Comparison of ENCODE assay signal across 29 cellular contexts in genomic region chr17:37884516-37884915, GRCh38. TPM values are rescaled to one million over a fixed set of nuclear protein-coding genes. Genes with fewer than 3 reads are reported as not detected.
DNase-seq lines count a peak whose midpoint lies in the region; ATAC-seq, FAIRE-seq and TF ChIP-seq lines count a peak whose summit lies in the region.
"Had no signal": no experiment of that assay in that cellular context is flagged by ENCODE, and none has a peak within 500 bp of the region (broad histone marks: within the 10 kb centered on the region; RNA-seq: fewer than 3 reads in every experiment).

No MANE protein-coding gene starts in this region.

- H3K36me3 Mint-ChIP-seq in T-helper 1 cell treated with Interleukin-12 subunit alpha and Interleukin-12 subunit beta and Interleukin-4 antibody, amounts not matched to agents 30 μg/mL and 1 μg/mL, for 36 hours (ENCODE audit: low read depth): no peaks in the 10 kb centered on the region

- H3K27ac ChIP-seq in K562 (ENCODE audit: extremely low read depth, low read depth, low read length): no peak overlapping the region
- H3K27ac ChIP-seq: hepatocyte, upper lobe of right lung had no signal

- H3K36me3 ChIP-seq in K562 (ENCODE audit: control insufficient read depth, insufficient read depth, low read length): no peaks in the 10 kb centered on the region
- H3K36me3 ChIP-seq: BE2C, upper lobe of right lung had no signal

- no peak for TF ChIP-seq RAD21 in K562 (CRISPR knock-in tag; conservative IDR thresholded peaks at IDR 0.05 in 1 of 2, IDR thresholded peaks at IDR 0.05 in 1 of 2)

- POLR2A ChIA-PET in K562 (lab: Yijun Ruan, JAX): no interaction called here

- peak overlapping the region; percentile 43 for H3K27ac Mint-ChIP-seq in T-helper 1 cell treated with Interleukin-12 subunit alpha and Interleukin-12 subunit beta and Interleukin-4 antibody, amounts not matched to agents 30 μg/mL and 1 μg/mL, for 36 hours
- H3K27ac Mint-ChIP-seq: activated T-cell treated with anti-CD3 and anti-CD28 coated beads, Interleukin-2, amount 50 U/mL, for 24 hours; T-helper 17 cell had no signal

- H3K9me3 ChIP-seq in K562 (replicated peaks; ENCODE audit: control insufficient read depth, insufficient read depth, low read depth, low read length): no peaks in the 10 kb centered on the region
- H3K9me3 ChIP-seq: BE2C, Caco-2, upper lobe of right lung had no signal

- peaks cover 5% of the 10 kb centered on the region for H3K27me3 Mint-ChIP-seq in T-helper 1 cell treated with Interleukin-12 subunit alpha and Interleukin-12 subunit beta and Interleukin-4 antibody, amounts not matched to agents 30 μg/mL and 1 μg/mL, for 36 hours (ENCODE audit: low read depth)

- ATAC-seq in K562: no peak
- no peak for ATAC-seq in HG02763 (IDR thresholded peaks at IDR 0.05; ENCODE audit: unreplicated experiment)
- no peak for ATAC-seq in HG02610 (IDR thresholded peaks at IDR 0.05; ENCODE audit: unreplicated experiment)
- ATAC-seq: T-helper 17 cell, upper lobe of right lung had no signal

- no peaks in the 10 kb centered on the region for H3K79me2 ChIP-seq in K562 (ENCODE audit: control insufficient read depth, insufficient read depth, low read length)
- H3K79me2 ChIP-seq: hepatocyte had no signal

- no peak for TF ChIP-seq CTCF in K562 (IDR thresholded peaks at IDR 0.05 in 2 of 3, conservative IDR thresholded peaks at IDR 0.05 in 1 of 3; ENCODE audit: insufficient read depth in 2 of 3, low read depth in 1 of 3, low read length in 3 of 3)

- no peak for FAIRE-seq in K562 (lab: Jason Lieb, UNC)
- FAIRE-seq: A204.1, islet of Langerhans had no signal

- H3K9me3 Mint-ChIP-seq in T-helper 1 cell treated with Interleukin-12 subunit alpha and Interleukin-12 subunit beta and Interleukin-4 antibody, amounts not matched to agents 30 μg/mL and 1 μg/mL, for 36 hours: no peaks in the 10 kb centered on the region

- TF ChIP-seq POLR2A in K562 (conservative IDR thresholded peaks at IDR 0.05): no peak

- no TSS peak for BruUV-seq in K562 (replicated peaks; lab: Mats Ljungman, UMichigan)

- WGBS in K562 (ENCODE audit: insufficient coverage, low coverage, missing lambda C conversion rate): 6% methylated on average over 2 of the region's 2 CpGs

- H3K27me3 ChIP-seq in K562 (ENCODE audit: control insufficient read depth in 2 of 2, insufficient read depth in 2 of 2, low read length in 2 of 2): no peaks in the 10 kb centered on the region; a peak in 1 of 5 replicates
- H3K27me3 ChIP-seq: BE2C, hepatocyte, upper lobe of right lung had no signal

- H3K9ac ChIP-seq in K562 (ENCODE audit: insufficient read depth in 1 of 2, low read depth in 2 of 2, low read length in 2 of 2): no peak overlapping the region

- peaks cover 11% of the 10 kb centered on the region for H3K4me1 Mint-ChIP-seq in T-helper 1 cell treated with Interleukin-12 subunit alpha and Interleukin-12 subunit beta and Interleukin-4 antibody, amounts not matched to agents 30 μg/mL and 1 μg/mL, for 36 hours (ENCODE audit: low read depth)

- H2AFZ ChIP-seq in K562 (ENCODE audit: low read depth, low read length): peak overlapping the region; percentile 26
- H2AFZ ChIP-seq: hepatocyte had no signal

- H4K20me1 ChIP-seq in K562 (replicated peaks; ENCODE audit: control insufficient read depth, insufficient read depth, low read length): no peaks in the 10 kb centered on the region

- CTCF ChIA-PET in K562 (lab: Yijun Ruan, JAX; ENCODE audit: low intra/inter-chr PET ratio): no interaction called here

- H3K4me2 ChIP-seq in K562 (ENCODE audit: insufficient read depth, low read length): no peak overlapping the region
- H3K4me2 ChIP-seq: hepatocyte had no signal

- H3K4me3 ChIP-seq in K562: no peak overlapping the region
- H3K4me3 ChIP-seq: hepatocyte, lung, upper lobe of right lung had no signal

- intact Hi-C loops in K562 (cut with micrococcal nuclease): no loop called here

- DNase-seq in T-helper 1 cell (no peak), MV-4-11 (lab: John Stamatoyannopoulos, UW) (peak; percentile 13), K562 (ENCODE audit: extremely low read depth in 1 of 4, low spot score in 3 of 4) (no peak), renal cortical epithelial cell (ENCODE audit: low read depth) (peak; percentile 51), NCI-H226 (no peak)
- DNase-seq: activated CD4-positive, alpha-beta T cell treated with anti-CD3 and anti-CD28 coated beads, Interleukin-2, amount 50 U/mL, for 48 hours; activated naive CD4-positive, alpha-beta T cell; activated T-cell treated with anti-CD3 and anti-CD28 coated beads, Interleukin-2, amount 50 U/mL, for 24 hours; BE2C; Caco-2; KG1; NCI-H524 treated with DMSO at 0.1 percent for 48 hours; retina; SHP77 treated with DMSO at 0.1 percent for 48 hours; stimulated activated CD4-positive, alpha-beta T cell treated with anti-CD3 and anti-CD28 coated beads, Interleukin-12 subunit alpha, Interleukin-12 subunit beta, amount 100 ng/mL, for 4 hours; T-helper 17 cell; upper lobe of right lung had no signal

- peak overlapping the region; percentile 38 for H3K4me3 Mint-ChIP-seq in T-helper 1 cell treated with Interleukin-12 subunit alpha and Interleukin-12 subunit beta and Interleukin-4 antibody, amounts not matched to agents 30 μg/mL and 1 μg/mL, for 36 hours
- H3K4me3 Mint-ChIP-seq: activated T-cell treated with anti-CD3 and anti-CD28 coated beads, Interleukin-2, amount 50 U/mL, for 24 hours; T-helper 17 cell had no signal

- in situ Hi-C loops in K562 (cut with MboI): loop anchor here (10.0 kb wide), 1 partner anchor 1470 kb away; no protein-coding TSS in a partner anchor

- H3K4me1 ChIP-seq in K562 (replicated peaks in 1 of 2; ENCODE audit: control insufficient read depth in 2 of 2, insufficient read depth in 2 of 2, low read length in 2 of 2): no peaks in the 10 kb centered on the region; a peak in 1 of 5 replicates
- H3K4me1 ChIP-seq: BE2C, Caco-2, upper lobe of right lung had no signal

- no peak for TF ChIP-seq EP300 in K562 (IDR thresholded peaks at IDR 0.05; ENCODE audit: low read length)

- no peaks in the 10 kb centered on the region for H3K9me1 ChIP-seq in K562 (ENCODE audit: control insufficient read depth, insufficient read depth, low read length)

TF ChIP-seq in K562, 482 proteins besides CTCF, POLR2A, EP300 and RAD21:
- TF ChIP-seq MAFG (tag; conservative IDR thresholded peaks at IDR 0.05) (no peak), GABPA (tag; conservative IDR thresholded peaks at IDR 0.05; ENCODE audit: low read depth) (0 out of 2 replicates have a peak, but pooled peaks have one; percentile 33)

RNA-seq across cellular contexts. Expression of gene TBC1D3K, which starts 39.7 kb away (rescaled TPM):
- not detected in 2 replicates for total RNA-seq in K562 (2011; cell fraction: chromatin; rRNA removed; ENCODE audit: low replicate concordance)
- not detected in 2 replicates for total RNA-seq in K562 (2011; cell fraction: nucleolus; rRNA removed)
- not detected in 2 replicates for total RNA-seq in K562 (2011; cell fraction: nucleoplasm; rRNA removed)
- total RNA-seq in K562 (2014; rRNA removed) (not detected in 2 replicates), K562 (2014; rRNA removed; fragmentation: Illumina TruSeq; extraction: Trizol) (not detected in 2 replicates), K562 (2015; rRNA removed; fragmentation: Illumina TruSeq; extraction: Trizol) (not detected in 2 replicates), K562 (2021) (not detected in 2 replicates), renal cortical epithelial cell (not detected in 2 replicates)
- polyA plus RNA-seq in K562 (2011; rRNA removed) (0.07 TPM in 1 of 2 replicates, not detected in the other), K562 (2014; fragmentation: Illumina TruSeq; extraction: Trizol) (not detected in 2 replicates), K562 (2014; fragmentation: Nextera tagmentation; extraction: Ambion mirVana) (not detected), K562 (2014; rRNA removed) (0.09 TPM in 1 of 2 replicates, not detected in the other)
- polyA plus RNA-seq in K562 (2011; cell fraction: cytosol; rRNA removed): not detected in 2 replicates
- polyA plus RNA-seq in K562 (2011; cell fraction: nucleus; rRNA removed): 0.10 TPM in 1 of 2 replicates, not detected in the other
- polyA plus RNA-seq in K562 (2012): 0.07 TPM in 1 of 2 replicates, not detected in the other
- polyA minus RNA-seq in K562 (2011; rRNA and poly(A)+ RNA removed): not detected in 2 replicates
- polyA minus RNA-seq in K562 (2011; cell fraction: cytosol; rRNA and poly(A)+ RNA removed): not detected in 2 replicates
- polyA minus RNA-seq in K562 (2011; cell fraction: nucleus; rRNA and poly(A)+ RNA removed): not detected in 2 replicates
- total RNA-seq: Caco-2, cardiac septum, Daoy, dermis microvascular lymphatic vessel endothelial cell, hepatocyte, lung, myocyte, omental fat pad, T-helper 17 cell, upper lobe of right lung had no signal
- polyA plus RNA-seq: hepatocyte, lung had no signal

Comparison
In these comparisons a context has a peak if more than half of its experiments do, and no peak if none do; other contexts are left out.
1. DNase-seq: peak in MV-4-11 (single experiment) and renal cortical epithelial cell (single experiment); none in T-helper 1 cell (0 of 5), K562 (0 of 4) and NCI-H226 (single experiment).